19 cellular contexts compared by ENCODE assay signal in genomic region chr10:123790132-123790885, GRCh38.
DNase-seq lines count a peak whose midpoint lies in the region; FAIRE-seq and TF ChIP-seq lines count a peak whose summit lies in the region.
"Had no signal": no experiment of that assay in that cellular context is flagged by ENCODE, and none has a peak within 500 bp of the region (broad histone marks: within the 10 kb centered on the region; RNA-seq: fewer than 3 reads in every experiment).

No MANE protein-coding gene starts in this region.

- no peak overlapping the region for H2AK5ac ChIP-seq in mesendoderm (ENCODE audit: low read length)

- H3K27me3 ChIP-seq in mesendoderm (ENCODE audit: insufficient read depth, low read length, poor library complexity): no peaks in the 10 kb centered on the region

- no peak overlapping the region for H4K8ac ChIP-seq in mesendoderm (ENCODE audit: low read depth, low read length)

- peak; percentile 3 for DNase-seq in SIG-M5 treated with dmso at 0.1 percent for 504 hours (lab: John Stamatoyannopoulos, UW; ENCODE audit: unreplicated experiment)
- DNase-seq in SIG-M5 (lab: John Stamatoyannopoulos, UW): no peak
- peak; percentile 8 for DNase-seq in ecto neural progenitor cell (ENCODE audit: low spot score)
- peak; percentile 57 for DNase-seq in kidney tubule cell (ENCODE audit: low spot score)
- DNase-seq in mesendoderm: no peak
- DNase-seq in NCI-H345 (lab: John Stamatoyannopoulos, UW): no peak
- no peak for DNase-seq in KG1 (lab: John Stamatoyannopoulos, UW)
- no peak for DNase-seq in kidney
- DNase-seq: 8988T; GOT3; NCI-H1105; NCI-H1694; NCI-H2081 treated with DMSO at 0.1 percent for 48 hours; NCI-H510A; NCI-H748 treated with DMSO at 0.1 percent for 48 hours; NK-92 treated with Interleukin-12 subunit alpha and Interleukin-12 subunit beta, amount 100 ng/mL, for 24 hours; Right ventricle myocardium superior had no signal

- H3K23ac ChIP-seq in mesendoderm (ENCODE audit: low read length): no peak overlapping the region

- no peaks in the 10 kb centered on the region for H3K79me1 ChIP-seq in mesendoderm (ENCODE audit: low read length)

- H3K4me1 ChIP-seq in mesendoderm (ENCODE audit: control insufficient read depth, low read depth, low read length) (no peaks in the 10 kb centered on the region), kidney (ENCODE audit: control insufficient read depth in 1 of 2, insufficient read depth in 1 of 2, low read depth in 1 of 2, low read length in 2 of 2) (no peaks in the 10 kb centered on the region)

- intact Hi-C loops in kidney (cut with DNase I): no loop called here

- H2BK5ac ChIP-seq in mesendoderm (ENCODE audit: low read length): no peak overlapping the region

- H4K5ac ChIP-seq in mesendoderm (ENCODE audit: low read length): no peak overlapping the region

- no peak overlapping the region for H3K4me3 ChIP-seq in mesendoderm (ENCODE audit: low read length)
- H3K4me3 ChIP-seq in kidney (ENCODE audit: low read length in 2 of 2): no peak overlapping the region
- H3K4me3 ChIP-seq: GM12878 had no signal

- H3K56ac ChIP-seq in mesendoderm (ENCODE audit: low read length): no peak overlapping the region

- no peaks in the 10 kb centered on the region for H3K9me3 ChIP-seq in kidney (ENCODE audit: control insufficient read depth in 1 of 2, low read length in 2 of 2)

- no peak for TF ChIP-seq CTCF in kidney (IDR thresholded peaks at IDR 0.05; ENCODE audit: borderline replicate concordance, extremely low read depth, insufficient read depth)

- no peak overlapping the region for H3K4me2 ChIP-seq in mesendoderm (ENCODE audit: low read length)

- H3K4ac ChIP-seq in mesendoderm (ENCODE audit: low read depth, low read length): no peak overlapping the region

- H3K36me3 ChIP-seq in mesendoderm (ENCODE audit: control insufficient read depth, insufficient read depth, low read length) (no peaks in the 10 kb centered on the region), kidney (ENCODE audit: control insufficient read depth in 1 of 2, insufficient read depth in 2 of 2, low read length in 2 of 2) (no peaks in the 10 kb centered on the region)

- H2BK15ac ChIP-seq in mesendoderm (replicated peaks; ENCODE audit: low read depth): no peak overlapping the region

- H3K9ac ChIP-seq in mesendoderm (ENCODE audit: low read length) (no peak overlapping the region), kidney (ENCODE audit: low read length in 2 of 2) (no peak overlapping the region)

- FAIRE-seq in kidney (lab: Jason Lieb, UNC): no peak
- FAIRE-seq: GM12878, RCC 7860 had no signal

- no peaks in the 10 kb centered on the region for H3K79me2 ChIP-seq in mesendoderm (ENCODE audit: control insufficient read depth, insufficient read depth, low read length)

- no peak overlapping the region for H3K18ac ChIP-seq in mesendoderm (ENCODE audit: low read length)

- WGBS in mesendoderm (ENCODE audit: extremely low coverage, insufficient coverage, low lambda C conversion rate): no CpG with 5 or more reads among the region's 13 CpGs

- H3K27ac ChIP-seq in mesendoderm (ENCODE audit: low read depth, low read length): no peak overlapping the region
- H3K27ac ChIP-seq in kidney (ENCODE audit: low read depth in 2 of 2, low read length in 2 of 2): no peak overlapping the region

- no peak overlapping the region for H2BK120ac ChIP-seq in mesendoderm (ENCODE audit: low read depth, low read length)

Comparison
In these comparisons a context has a peak if more than half of its experiments do, and no peak if none do; other contexts are left out.
1. DNase-seq: peak in SIG-M5 treated with dmso at 0.1 percent for 504 hours (single experiment), ecto neural progenitor cell (single experiment) and kidney tubule cell (single experiment); none in SIG-M5 (single experiment), mesendoderm (single experiment), NCI-H345 (single experiment), KG1 (single experiment) and kidney (single experiment).